2 cellular contexts compared by ENCODE assay signal in genomic region chr1:200337410-200337809, GRCh38.
TF ChIP-seq lines count a peak whose summit lies in the region.

No MANE protein-coding gene starts in this region.

TF ChIP-seq in IMR-90, 13 proteins besides CTCF, POLR2A, EP300 and RAD21:
- TF ChIP-seq NFE2L2 (IDR thresholded peaks at IDR 0.05; ENCODE audit: low read depth, low read length): no peak
- TF ChIP-seq MAZ (IDR thresholded peaks at IDR 0.05; ENCODE audit: borderline replicate concordance, low read depth, low read length): no peak
- TF ChIP-seq MAFK (IDR thresholded peaks at IDR 0.05; ENCODE audit: low read depth, low read length): no peak
- TF ChIP-seq CEBPB (IDR thresholded peaks at IDR 0.05; ENCODE audit: low read depth, low read length): no peak
- TF ChIP-seq FOS (IDR thresholded peaks at IDR 0.05; ENCODE audit: low read depth, low read length): no peak
- TF ChIP-seq ELK1 (IDR thresholded peaks at IDR 0.05; ENCODE audit: borderline replicate concordance, low read depth, low read length): no peak
- TF ChIP-seq MXI1 (IDR thresholded peaks at IDR 0.05; ENCODE audit: borderline replicate concordance, low read depth, low read length): no peak

TF ChIP-seq in GM12878, 131 proteins besides CTCF, POLR2A, EP300 and RAD21:
- TF ChIP-seq EED (IDR thresholded peaks at IDR 0.05; ENCODE audit: low read depth): no peak
- TF ChIP-seq NR2C1 (IDR thresholded peaks at IDR 0.05): no peak
- TF ChIP-seq NFIC (IDR thresholded peaks at IDR 0.05; ENCODE audit: low read depth, low read length): no peak
- no peak for TF ChIP-seq HCFC1 (IDR thresholded peaks at IDR 0.05; ENCODE audit: low read length)
- TF ChIP-seq TAF1 (IDR thresholded peaks at IDR 0.05; ENCODE audit: borderline replicate concordance, low read depth, low read length): no peak
- TF ChIP-seq BRCA1 (IDR thresholded peaks at IDR 0.05; ENCODE audit: low read depth, low read length): no peak
- no peak for TF ChIP-seq CHD4 (IDR thresholded peaks at IDR 0.05)
- TF ChIP-seq POLR2AphosphoS2 (IDR thresholded peaks at IDR 0.05; ENCODE audit: low read depth, low read length): no peak
- no peak for TF ChIP-seq ZSCAN29 (IDR thresholded peaks at IDR 0.05)
- no peak for TF ChIP-seq CBX5 (IDR thresholded peaks at IDR 0.05; ENCODE audit: low read depth)
- no peak for TF ChIP-seq E2F8 (IDR thresholded peaks at IDR 0.05; ENCODE audit: low read depth, partially characterized antibody)
- TF ChIP-seq RCOR1 (conservative IDR thresholded peaks at IDR 0.05; ENCODE audit: low read depth, low read length): no peak
- no peak for TF ChIP-seq MLLT1 (IDR thresholded peaks at IDR 0.05)
- TF ChIP-seq ZNF207 (IDR thresholded peaks at IDR 0.05; ENCODE audit: borderline replicate concordance): no peak
